Comparison of ENCODE assay signal across 15 cellular contexts in genomic region chr3:171044828-171045793, GRCh38. TPM values are rescaled to one million over a fixed set of nuclear protein-coding genes. Genes with fewer than 3 reads are reported as not detected.
DNase-seq lines count a peak whose midpoint lies in the region; ATAC-seq and TF ChIP-seq lines count a peak whose summit lies in the region.
"Had no signal": no experiment of that assay in that cellular context is flagged by ENCODE, and none has a peak within 500 bp of the region (broad histone marks: within the 10 kb centered on the region; RNA-seq: fewer than 3 reads in every experiment).

No MANE protein-coding gene starts in this region.

- H3K4me3 ChIP-seq in Caco-2 (ENCODE audit: low read depth, low read length) (no peak overlapping the region), fibroblast of lung (replicated peaks in 1 of 4; ENCODE audit: control extremely low read depth in 1 of 4, insufficient read depth in 1 of 4, low read depth in 3 of 4, low read length in 4 of 4) (no peak overlapping the region)

- ATAC-seq in HG03354 (IDR thresholded peaks at IDR 0.05; ENCODE audit: poor library complexity, severe bottlenecking, unreplicated experiment) = no peak
- no peak for ATAC-seq in esophagus mucosa
- ATAC-seq: stimulated activated effector memory CD8-positive, alpha-beta T cell treated with anti-CD3 and anti-CD28 coated beads, Interleukin-12 subunit alpha, Interleukin-12 subunit beta, amount 100 ng/mL, for 72 hours had no signal

- H3K4me3 Mint-ChIP-seq in Caco-2 (ENCODE audit: unreplicated experiment) = no peak overlapping the region
- H3K4me3 Mint-ChIP-seq: stimulated activated effector memory CD8-positive, alpha-beta T cell treated with anti-CD3 and anti-CD28 coated beads, Interleukin-12 subunit alpha, Interleukin-12 subunit beta, amount 100 ng/mL, for 72 hours had no signal

- H3K9me3 ChIP-seq in Caco-2 (no peaks in the 10 kb centered on the region), fibroblast of lung (ENCODE audit: control insufficient read depth, insufficient read depth, low read depth, low read length) (no peaks in the 10 kb centered on the region)

- H3K79me2 ChIP-seq in fibroblast of lung (ENCODE audit: control insufficient read depth, insufficient read depth, low read length) = no peaks in the 10 kb centered on the region

- peaks cover 47% of the 10 kb centered on the region for H3K4me1 ChIP-seq in Caco-2
- no peaks in the 10 kb centered on the region for H3K4me1 ChIP-seq in fibroblast of lung (ENCODE audit: control insufficient read depth, extremely low read depth, insufficient read depth, low read length)

- POLR2A ChIA-PET in Caco-2 (lab: Charles Lee) = interaction anchor here (0.6 kb wide), 1 partner anchor 33 kb away, joined by 4 read pairs; no protein-coding TSS in a partner anchor

- peak overlapping the region; percentile 88 for H3K27ac Mint-ChIP-seq in Caco-2 (ENCODE audit: unreplicated experiment)
- H3K27ac Mint-ChIP-seq: stimulated activated effector memory CD8-positive, alpha-beta T cell treated with anti-CD3 and anti-CD28 coated beads, Interleukin-12 subunit alpha, Interleukin-12 subunit beta, amount 100 ng/mL, for 72 hours had no signal

- intact Hi-C loops in Caco-2 (cut with micrococcal nuclease; ENCODE audit: unreplicated experiment) = loop anchor here (1.0 kb wide), 4 partner anchors 10 to 85 kb away; no protein-coding TSS in a partner anchor

- no peak overlapping the region for H2AFZ ChIP-seq in fibroblast of lung (ENCODE audit: low read length)

- no peak overlapping the region for H3K27ac ChIP-seq in fibroblast of lung (ENCODE audit: insufficient read depth, low read length)

- no peaks in the 10 kb centered on the region for H3K27me3 ChIP-seq in Caco-2 (replicated peaks; ENCODE audit: control insufficient read depth, insufficient read depth, low read length)
- no peaks in the 10 kb centered on the region for H3K27me3 ChIP-seq in fibroblast of lung (ENCODE audit: control insufficient read depth, insufficient read depth, low read length)

- no TSS peak for BruUV-seq in Caco-2 (replicated peaks; lab: Mats Ljungman, UMichigan)

- CTCF ChIA-PET in Caco-2 (lab: Charles Lee) = interaction anchor here (0.7 to 1.9 kb wide), 2 partner anchors 33 to 83 kb away, joined by 5 to 12 read pairs; no protein-coding TSS in a partner anchor

- H3K36me3 ChIP-seq in Caco-2 (ENCODE audit: control insufficient read depth, insufficient read depth, low read length) (no peaks in the 10 kb centered on the region), fibroblast of lung (ENCODE audit: control insufficient read depth, insufficient read depth, low read length) (no peaks in the 10 kb centered on the region)

- H3K4me1 Mint-ChIP-seq in Caco-2 (ENCODE audit: low read depth, unreplicated experiment) = peaks cover 52% of the 10 kb centered on the region
- H3K4me1 Mint-ChIP-seq: stimulated activated effector memory CD8-positive, alpha-beta T cell treated with anti-CD3 and anti-CD28 coated beads, Interleukin-12 subunit alpha, Interleukin-12 subunit beta, amount 100 ng/mL, for 72 hours had no signal

- H4K20me1 ChIP-seq in fibroblast of lung (ENCODE audit: control insufficient read depth, extremely low read depth, insufficient read depth, low read length) = no peaks in the 10 kb centered on the region

- no peaks in the 10 kb centered on the region for H3K9me3 Mint-ChIP-seq in Caco-2 (ENCODE audit: unreplicated experiment)
- H3K9me3 Mint-ChIP-seq: stimulated activated effector memory CD8-positive, alpha-beta T cell treated with anti-CD3 and anti-CD28 coated beads, Interleukin-12 subunit alpha, Interleukin-12 subunit beta, amount 100 ng/mL, for 72 hours had no signal

- no peak overlapping the region for H3K9ac ChIP-seq in fibroblast of lung (ENCODE audit: insufficient read depth, low read length)

- no peak overlapping the region for H3K4me2 ChIP-seq in fibroblast of lung (ENCODE audit: extremely low read depth, insufficient read depth, low read length)

- TF ChIP-seq CTCF in Caco-2 (IDR thresholded peaks at IDR 0.05; ENCODE audit: insufficient read depth in 1 of 2, low read depth in 1 of 2, low read length in 1 of 2, severe bottlenecking in 1 of 2, unreplicated experiment in 1 of 2) = no peak
- no peak for TF ChIP-seq CTCF in fibroblast of lung (conservative IDR thresholded peaks at IDR 0.05 in 1 of 2, IDR thresholded peaks at IDR 0.05 in 1 of 2; ENCODE audit: low read depth in 1 of 2, low read length in 2 of 2)

- H3K36me3 Mint-ChIP-seq in Caco-2 (ENCODE audit: insufficient read depth, unreplicated experiment) = no peaks in the 10 kb centered on the region
- H3K36me3 Mint-ChIP-seq: stimulated activated effector memory CD8-positive, alpha-beta T cell treated with anti-CD3 and anti-CD28 coated beads, Interleukin-12 subunit alpha, Interleukin-12 subunit beta, amount 100 ng/mL, for 72 hours had no signal

- DNase-seq in Caco-2 = peak; percentile 66 to 67
- peak; percentile 26 for DNase-seq in NCI-H69 (lab: John Stamatoyannopoulos, UW)
- DNase-seq in fibroblast of lung (ENCODE audit: low read depth in 2 of 2) = peak; percentile 78 to 86
- peak; percentile 85 for DNase-seq in non-pigmented ciliary epithelial cell (ENCODE audit: low read depth)
- no peak for DNase-seq in DMS53 (lab: John Stamatoyannopoulos, UW)
- DNase-seq in OCI-M2 (lab: John Stamatoyannopoulos, UW; ENCODE audit: unreplicated experiment) = no peak
- DNase-seq: activated T-cell treated with anti-CD3 and anti-CD28 coated beads, Interleukin-2, amount 50 U/mL, for 1 hour; central memory CD4-positive, alpha-beta T cell; glutamatergic neuron; NCI-H2081 treated with DMSO at 0.1 percent for 48 hours; stimulated activated CD4-positive, alpha-beta T cell treated with anti-CD3 and anti-CD28 coated beads, Interleukin-12 subunit alpha, Interleukin-12 subunit beta, amount 100 ng/mL, for 4 hours had no signal

- H3K27me3 Mint-ChIP-seq in Caco-2 (ENCODE audit: insufficient read depth, unreplicated experiment) = no peaks in the 10 kb centered on the region

RNA-seq across cellular contexts. Expression of gene SLC2A2, which starts 18.6 kb away (rescaled TPM):
- total RNA-seq in Caco-2 (2022) (4.0 and 4.6 TPM in 2 replicates), fibroblast of lung (not detected in 2 replicates), esophagus mucosa (not detected)
- not detected in 2 replicates for polyA plus RNA-seq in fibroblast of lung
- polyA plus RNA-seq in fibroblast of lung (2012) = not detected in 2 replicates
- polyA minus RNA-seq in fibroblast of lung (ENCODE audit: low replicate concordance) = not detected in 2 replicates
- total RNA-seq: mononuclear cell had no signal

Comparison
In these comparisons a context has a peak if more than half of its experiments do, and no peak if none do; other contexts are left out.
1. DNase-seq: peak in Caco-2 (2 of 2), NCI-H69 (single experiment), fibroblast of lung (2 of 2) and non-pigmented ciliary epithelial cell (single experiment); none in DMS53 (single experiment) and OCI-M2 (single experiment).